Comparison of ENCODE assay signal across 8 cellular contexts in genomic region chr13:67231481-67231940, GRCh38. TPM values are rescaled to one million over a fixed set of nuclear protein-coding genes. Genes with fewer than 3 reads are reported as not detected.
DNase-seq lines count a peak whose midpoint lies in the region; ATAC-seq and TF ChIP-seq lines count a peak whose summit lies in the region.

No MANE protein-coding gene starts in this region.

- H3K27me3 ChIP-seq in cardiac muscle cell (no peaks in the 10 kb centered on the region), brain microvascular endothelial cell (replicated peaks) (no peaks in the 10 kb centered on the region), lower lobe of right lung (ENCODE audit: low read depth) (no peaks in the 10 kb centered on the region), vagina (no peaks in the 10 kb centered on the region)

- no peak for ATAC-seq in Right ventricle myocardium inferior
- ATAC-seq in lower lobe of right lung = no peak
- no peak for ATAC-seq in GM21576 (IDR thresholded peaks at IDR 0.05; ENCODE audit: unreplicated experiment)

- no peaks in the 10 kb centered on the region for H3K9me3 ChIP-seq in cardiac muscle cell (ENCODE audit: low read depth)
- no peaks in the 10 kb centered on the region for H3K9me3 ChIP-seq in lower lobe of right lung
- H3K9me3 ChIP-seq in vagina = no peaks in the 10 kb centered on the region

- peak overlapping the region; percentile 74 for H3K27ac ChIP-seq in cardiac muscle cell
- peak overlapping the region; percentile 79 for H3K27ac ChIP-seq in brain microvascular endothelial cell
- peak overlapping the region; percentile 89 for H3K27ac ChIP-seq in lower lobe of right lung
- peak overlapping the region; percentile 83 for H3K27ac ChIP-seq in vagina

- peak overlapping the region; percentile 83 for H3K4me3 ChIP-seq in cardiac muscle cell
- peak overlapping the region; percentile 85 for H3K4me3 ChIP-seq in brain microvascular endothelial cell (ENCODE audit: low read depth, low read length)
- peak overlapping the region; percentile 82 for H3K4me3 ChIP-seq in lower lobe of right lung
- peak overlapping the region; percentile 68 for H3K4me3 ChIP-seq in vagina

- DNase-seq in cardiac muscle cell (ENCODE audit: low read depth in 1 of 2, low spot score in 1 of 2) (peak; percentile 8 to 20), Right ventricle myocardium inferior (ENCODE audit: missing footprints) (no peak), brain microvascular endothelial cell (no peak), lower lobe of right lung (no peak), vagina (ENCODE audit: extremely low spot score in 2 of 2) (no peak), hippocampal formation (lab: John Stamatoyannopoulos, UW) (no peak), KG1 (lab: John Stamatoyannopoulos, UW) (no peak)

- TF ChIP-seq POLR2A in vagina (IDR thresholded peaks at IDR 0.05) = no peak

- intact Hi-C loops in Right ventricle myocardium inferior (cut with DNase I) (loop anchor here (2.0 to 5.0 kb wide), 2 partner anchors 94 to 1291 kb away; no protein-coding TSS in a partner anchor), lower lobe of right lung (cut with DNase I) (no loop called here), vagina (cut with DNase I) (no loop called here)

- in situ Hi-C loops in brain microvascular endothelial cell (cut with HindIII; ENCODE audit: low pct_ligation_motif_present, low sequenced_read_pairs) = no loop called here

- no peaks in the 10 kb centered on the region for H3K36me3 ChIP-seq in cardiac muscle cell
- no peaks in the 10 kb centered on the region for H3K36me3 ChIP-seq in brain microvascular endothelial cell (replicated peaks)
- no peaks in the 10 kb centered on the region for H3K36me3 ChIP-seq in lower lobe of right lung
- H3K36me3 ChIP-seq in vagina = no peaks in the 10 kb centered on the region

- H3K4me1 ChIP-seq in cardiac muscle cell (ENCODE audit: low read depth) (peaks cover 8% of the 10 kb centered on the region), lower lobe of right lung (peaks cover 9% of the 10 kb centered on the region), vagina (peaks cover 14% of the 10 kb centered on the region)

- TF ChIP-seq CTCF in cardiac muscle cell (IDR thresholded peaks at IDR 0.05; ENCODE audit: low read depth, low read length) = no peak
- TF ChIP-seq CTCF in brain microvascular endothelial cell (IDR thresholded peaks at IDR 0.05; ENCODE audit: low read depth, low read length, missing control alignments) = no peak
- no peak for TF ChIP-seq CTCF in lower lobe of right lung (IDR thresholded peaks at IDR 0.05)
- TF ChIP-seq CTCF in vagina (IDR thresholded peaks at IDR 0.05) = no peak

RNA-seq across cellular contexts. Expression of gene PCDH9, which starts 1.4 kb away (rescaled TPM):
- total RNA-seq in cardiac muscle cell = 2.3 and 2.4 TPM in 2 replicates
- polyA plus RNA-seq in cardiac muscle cell = 1.6 and 4.2 TPM in 2 replicates
- total RNA-seq in Right ventricle myocardium inferior = 9.9 TPM
- 8.9 TPM for total RNA-seq in lower lobe of right lung
- total RNA-seq in vagina = 3.7 TPM

Comparison
In these comparisons a context has a peak if more than half of its experiments do, and no peak if none do; other contexts are left out.
1. DNase-seq: peak in cardiac muscle cell (2 of 2); none in Right ventricle myocardium inferior (single experiment), brain microvascular endothelial cell (single experiment), lower lobe of right lung (single experiment), vagina (0 of 2), hippocampal formation (0 of 2) and KG1 (single experiment).
2. Peak in every context shown above with its lines, with median percentiles within 50 percentile points of each other: H3K27ac ChIP-seq and H3K4me3 ChIP-seq.